ENCODE assay signal across 23 cellular contexts in genomic region chr18:13292736-13293135, GRCh38.
DNase-seq lines count a peak whose midpoint lies in the region; ATAC-seq, FAIRE-seq and TF ChIP-seq lines count a peak whose summit lies in the region.
"Had no signal": no experiment of that assay in that cellular context is flagged by ENCODE, and none has a peak within 500 bp of the region (broad histone marks: within the 10 kb centered on the region; RNA-seq: fewer than 3 reads in every experiment).

No MANE protein-coding gene starts in this region.

- H3K27me3 Mint-ChIP-seq in GM23338 (ENCODE audit: insufficient read depth, low read depth, poor library complexity): peaks cover 2% of the 10 kb centered on the region
- H3K27me3 Mint-ChIP-seq in astrocyte (ENCODE audit: low read depth, unreplicated experiment): no peaks in the 10 kb centered on the region

- no peaks in the 10 kb centered on the region for H3K36me3 ChIP-seq in GM23338 (ENCODE audit: insufficient read depth)
- no peaks in the 10 kb centered on the region for H3K36me3 ChIP-seq in astrocyte (ENCODE audit: insufficient read depth, low read length)
- no peaks in the 10 kb centered on the region for H3K36me3 ChIP-seq in mesendoderm (ENCODE audit: control insufficient read depth, insufficient read depth, low read length)

- no peak overlapping the region for H3K23ac ChIP-seq in mesendoderm (ENCODE audit: low read length)

- no peaks in the 10 kb centered on the region for H3K9me3 ChIP-seq in astrocyte (ENCODE audit: insufficient read depth, low read depth, low read length)
- H3K9me3 ChIP-seq: A549 had no signal

- H3K4ac ChIP-seq in mesendoderm (ENCODE audit: low read depth, low read length): no peak overlapping the region

- H3K4me3 ChIP-seq in GM23338 (no peak overlapping the region), astrocyte (ENCODE audit: insufficient read depth, low read depth, low read length) (no peak overlapping the region), mesendoderm (ENCODE audit: low read length) (no peak overlapping the region), foreskin fibroblast (ENCODE audit: low read depth in 1 of 2, low read length in 2 of 2) (no peak overlapping the region)
- H3K4me3 ChIP-seq: A549 had no signal

- no peak overlapping the region for H2BK120ac ChIP-seq in mesendoderm (ENCODE audit: low read depth, low read length)

- no peak overlapping the region for H4K5ac ChIP-seq in mesendoderm (ENCODE audit: low read length)

- H3K4me2 ChIP-seq in GM23338 (no peak overlapping the region), astrocyte (ENCODE audit: low read length) (no peak overlapping the region), mesendoderm (ENCODE audit: low read length) (no peak overlapping the region)
- H3K4me2 ChIP-seq: A549, KMS-11 had no signal

- peak; percentile 7 for DNase-seq in GM23338 (ENCODE audit: low spot score)
- DNase-seq in astrocyte (ENCODE audit: low read depth): no peak
- peak; percentile 54 for DNase-seq in mesendoderm
- DNase-seq in hippocampal formation (lab: John Stamatoyannopoulos, UW): no peak
- DNase-seq in NCI-H2107 treated with DMSO at 0.1 percent for 48 hours (lab: John Stamatoyannopoulos, UW; ENCODE audit: unreplicated experiment): no peak
- no peak for DNase-seq in foreskin fibroblast
- no peak for DNase-seq in NCI-H1417 treated with DMSO at 0.1 percent for 48 hours (lab: John Stamatoyannopoulos, UW)
- DNase-seq: AML-193; C1 segment of cervical spinal cord; CD8-positive, alpha-beta memory T cell; DMS79 treated with DMSO at 0.1 percent for 48 hours; H7; NCI-H1105 treated with DMSO at 0.1 percent for 48 hours; NCI-H2029 treated with DMSO at 0.1 percent for 48 hours; NCI-H2227 treated with DMSO at 0.1 percent for 48 hours; NCI-H510A; SHP77 had no signal

- no peaks in the 10 kb centered on the region for H3K9me2 ChIP-seq in GM23338 (ENCODE audit: insufficient read depth)

- no peaks in the 10 kb centered on the region for H4K20me1 ChIP-seq in GM23338 (replicated peaks; ENCODE audit: insufficient read depth)
- H4K20me1 ChIP-seq in astrocyte (ENCODE audit: insufficient read depth, low read length): no peaks in the 10 kb centered on the region

- H3K36me3 Mint-ChIP-seq in GM23338 (ENCODE audit: low read depth) (no peaks in the 10 kb centered on the region), astrocyte (ENCODE audit: low read depth, unreplicated experiment) (peaks cover 14% of the 10 kb centered on the region)
- H3K36me3 Mint-ChIP-seq: IgD-negative memory B cell had no signal

- no peak for TF ChIP-seq CTCF in GM23338 (conservative IDR thresholded peaks at IDR 0.05; ENCODE audit: low read depth in 2 of 2)
- no peak for TF ChIP-seq CTCF in astrocyte (IDR thresholded peaks at IDR 0.05; ENCODE audit: insufficient read depth, low read depth, low read length)
- TF ChIP-seq CTCF in foreskin fibroblast (IDR thresholded peaks at IDR 0.05; ENCODE audit: low read depth, low read length): no peak

- no peak overlapping the region for H3K4me3 Mint-ChIP-seq in GM23338
- no peak overlapping the region for H3K4me3 Mint-ChIP-seq in astrocyte (ENCODE audit: unreplicated experiment)
- H3K4me3 Mint-ChIP-seq: CD8-positive, alpha-beta memory T cell had no signal

- H3K27ac ChIP-seq in GM23338 (ENCODE audit: low read depth): no peak overlapping the region
- H3K27ac ChIP-seq in astrocyte (ENCODE audit: low read depth, low read length): no peak overlapping the region
- no peak overlapping the region for H3K27ac ChIP-seq in mesendoderm (ENCODE audit: low read depth, low read length)
- H3K27ac ChIP-seq: A549, HL-60, KMS-11, RWPE1 had no signal

- H4K8ac ChIP-seq in mesendoderm (ENCODE audit: low read depth, low read length): no peak overlapping the region

- no peak for ATAC-seq in GM23338
- ATAC-seq: A549 had no signal

- H3K56ac ChIP-seq in mesendoderm (ENCODE audit: low read length): no peak overlapping the region

- no peaks in the 10 kb centered on the region for H3K79me1 ChIP-seq in mesendoderm (ENCODE audit: low read length)

- H3K4me1 ChIP-seq in GM23338 (ENCODE audit: insufficient read depth) (no peaks in the 10 kb centered on the region), astrocyte (ENCODE audit: insufficient read depth, low read length) (no peaks in the 10 kb centered on the region), mesendoderm (ENCODE audit: control insufficient read depth, low read depth, low read length) (no peaks in the 10 kb centered on the region)
- H3K4me1 ChIP-seq: A549 had no signal

- H3K79me2 ChIP-seq in GM23338 (replicated peaks; ENCODE audit: insufficient read depth): no peaks in the 10 kb centered on the region
- no peaks in the 10 kb centered on the region for H3K79me2 ChIP-seq in astrocyte (ENCODE audit: insufficient read depth, low read length)
- no peaks in the 10 kb centered on the region for H3K79me2 ChIP-seq in mesendoderm (ENCODE audit: control insufficient read depth, insufficient read depth, low read length)

- no peaks in the 10 kb centered on the region; the same call in 2 of the 3 replicates for H3K9me3 Mint-ChIP-seq in GM23338
- peaks cover 3% of the 10 kb centered on the region for H3K9me3 Mint-ChIP-seq in astrocyte (ENCODE audit: unreplicated experiment)
- H3K9me3 Mint-ChIP-seq: CD8-positive, alpha-beta memory T cell had no signal

- no peak for FAIRE-seq in astrocyte (lab: Jason Lieb, UNC)
- FAIRE-seq: A549, GM12892 had no signal

- no peak overlapping the region for H2AK5ac ChIP-seq in mesendoderm (ENCODE audit: low read length)

- no peaks in the 10 kb centered on the region for H3F3A ChIP-seq in GM23338 (replicated peaks; ENCODE audit: low read depth)

- peaks cover 2% of the 10 kb centered on the region; the same call in 1 of the 3 replicates for H3K4me1 Mint-ChIP-seq in GM23338
- H3K4me1 Mint-ChIP-seq in astrocyte (ENCODE audit: low read depth, unreplicated experiment): peaks cover 51% of the 10 kb centered on the region

- WGBS in mesendoderm (ENCODE audit: extremely low coverage, insufficient coverage, low lambda C conversion rate): no CpG with 5 or more reads among the region's 12 CpGs

- H2AFZ ChIP-seq in GM23338 (no peak overlapping the region), astrocyte (ENCODE audit: low read depth, low read length) (no peak overlapping the region)

- no peak overlapping the region for H3K27ac Mint-ChIP-seq in GM23338
- H3K27ac Mint-ChIP-seq in astrocyte (ENCODE audit: unreplicated experiment): peak overlapping the region; percentile 36
- H3K27ac Mint-ChIP-seq: CD8-positive, alpha-beta memory T cell; IgD-negative memory B cell had no signal

- no peak overlapping the region for H3K18ac ChIP-seq in mesendoderm (ENCODE audit: low read length)

- no peak overlapping the region for H3K9ac ChIP-seq in astrocyte (ENCODE audit: low read length)
- H3K9ac ChIP-seq in mesendoderm (ENCODE audit: low read length): no peak overlapping the region
- H3K9ac ChIP-seq: KMS-11 had no signal

- H3K27me3 ChIP-seq in GM23338 (ENCODE audit: insufficient read depth) (no peaks in the 10 kb centered on the region), astrocyte (ENCODE audit: insufficient read depth, low read length) (no peaks in the 10 kb centered on the region), mesendoderm (ENCODE audit: insufficient read depth, low read length, poor library complexity) (no peaks in the 10 kb centered on the region)

- H2BK15ac ChIP-seq in mesendoderm (replicated peaks; ENCODE audit: low read depth): no peak overlapping the region

- no peak overlapping the region for H2BK5ac ChIP-seq in mesendoderm (ENCODE audit: low read length)

TF ChIP-seq in GM23338, 12 proteins besides CTCF, POLR2A, EP300 and RAD21 (continues in another document):
- TF ChIP-seq POLR2AphosphoS5 (IDR thresholded peaks at IDR 0.05; ENCODE audit: low read depth) (no peak), REST (IDR thresholded peaks at IDR 0.05; ENCODE audit: unreplicated experiment) (no peak), EZH2phosphoT487 (IDR thresholded peaks at IDR 0.05; ENCODE audit: unreplicated experiment) (no peak), NANOG (IDR thresholded peaks at IDR 0.05; ENCODE audit: borderline replicate concordance) (no peak), ZNF331 (CRISPR knock-in tag; IDR thresholded peaks at IDR 0.05; ENCODE audit: low read depth) (no peak), JUNB (IDR thresholded peaks at IDR 0.05; ENCODE audit: unreplicated experiment) (no peak)

Comparison
In these comparisons a context has a peak if more than half of its experiments do, and no peak if none do; other contexts are left out.
1. DNase-seq: peak in GM23338 (single experiment) and mesendoderm (single experiment); none in astrocyte (single experiment), hippocampal formation (0 of 2), NCI-H2107 treated with DMSO at 0.1 percent for 48 hours (single experiment), foreskin fibroblast (0 of 2) and NCI-H1417 treated with DMSO at 0.1 percent for 48 hours (single experiment).